Comparison of ENCODE assay signal across 9 cellular contexts in genomic region chr6:132780770-132781371, GRCh38. TPM values are rescaled to one million over a fixed set of nuclear protein-coding genes. Genes with fewer than 3 reads are reported as not detected.
DNase-seq lines count a peak whose midpoint lies in the region; ATAC-seq and TF ChIP-seq lines count a peak whose summit lies in the region.
"Had no signal": no experiment of that assay in that cellular context is flagged by ENCODE, and none has a peak within 500 bp of the region (broad histone marks: within the 10 kb centered on the region; RNA-seq: fewer than 3 reads in every experiment).

No MANE protein-coding gene starts in this region.

- H3K9me3 Mint-ChIP-seq in activated naive CD4-positive, alpha-beta T cell treated with anti-CD3 and anti-CD28 coated beads, Interleukin-2, amount 10 ng/mL, durations not matched to agents 7 days and 5 days: no peaks in the 10 kb centered on the region
- no peaks in the 10 kb centered on the region for H3K9me3 Mint-ChIP-seq in stimulated activated naive B cell treated with anti-CD40 and anti-IgM and Interleukin-4, amounts not matched to agents 10 μg/mL and 1 μg/mL and 100 μg/mL, for 72 hours

- H3K4me3 Mint-ChIP-seq in activated naive CD4-positive, alpha-beta T cell treated with anti-CD3 and anti-CD28 coated beads, Interleukin-2, amount 10 ng/mL, durations not matched to agents 7 days and 5 days: no peak overlapping the region
- no peak overlapping the region for H3K4me3 Mint-ChIP-seq in stimulated activated naive B cell treated with anti-CD40 and anti-IgM and Interleukin-4, amounts not matched to agents 10 μg/mL and 1 μg/mL and 100 μg/mL, for 72 hours

- CTCF ChIA-PET in activated naive CD4-positive, alpha-beta T cell treated with anti-CD3 and anti-CD28 coated beads, Interleukin-2, amount 10 ng/mL, durations not matched to agents 7 days and 5 days (lab: Charles Lee): interaction anchor here (2.8 kb wide), 1 partner anchor 111 kb away, joined by 10 read pairs; no protein-coding TSS in a partner anchor

- no peaks in the 10 kb centered on the region for H3K4me1 ChIP-seq in left lung

- DNase-seq in activated naive CD4-positive, alpha-beta T cell treated with anti-CD3 and anti-CD28 coated beads, Interleukin-2, amount 10 ng/mL, durations not matched to agents 7 days and 5 days: peak; percentile 25
- DNase-seq in activated naive CD4-positive, alpha-beta T cell (lab: John Stamatoyannopoulos, UW): no peak
- DNase-seq in MG63 (peak; percentile 4), dermis blood vessel endothelial cell (peak; percentile 32), left lung (no peak), posterior cingulate gyrus (no peak)
- DNase-seq in stimulated activated naive B cell treated with anti-CD40 and anti-IgM and Interleukin-4, amounts not matched to agents 10 μg/mL and 1 μg/mL and 100 μg/mL, for 72 hours: no peak
- no peak for DNase-seq in stimulated activated naive CD4-positive, alpha-beta T cell treated with Interleukin-2 at 50 U/mL for 16 hours (lab: John Stamatoyannopoulos, UW)
- DNase-seq: NCI-H345 had no signal

- intact Hi-C loops in left lung (cut with DNase I) (no loop called here), posterior cingulate gyrus (cut with DNase I) (no loop called here)

- no peaks in the 10 kb centered on the region for H3K4me1 Mint-ChIP-seq in activated naive CD4-positive, alpha-beta T cell treated with anti-CD3 and anti-CD28 coated beads, Interleukin-2, amount 10 ng/mL, durations not matched to agents 7 days and 5 days
- no peaks in the 10 kb centered on the region for H3K4me1 Mint-ChIP-seq in stimulated activated naive B cell treated with anti-CD40 and anti-IgM and Interleukin-4, amounts not matched to agents 10 μg/mL and 1 μg/mL and 100 μg/mL, for 72 hours

- no peak overlapping the region for H3K27ac ChIP-seq in left lung

- no peaks in the 10 kb centered on the region for H3K27me3 Mint-ChIP-seq in activated naive CD4-positive, alpha-beta T cell treated with anti-CD3 and anti-CD28 coated beads, Interleukin-2, amount 10 ng/mL, durations not matched to agents 7 days and 5 days
- no peaks in the 10 kb centered on the region for H3K27me3 Mint-ChIP-seq in stimulated activated naive B cell treated with anti-CD40 and anti-IgM and Interleukin-4, amounts not matched to agents 10 μg/mL and 1 μg/mL and 100 μg/mL, for 72 hours

- H3K9me3 ChIP-seq in MG63 (no peaks in the 10 kb centered on the region), left lung (no peaks in the 10 kb centered on the region)

- no peaks in the 10 kb centered on the region for H3K27me3 ChIP-seq in MG63
- no peaks in the 10 kb centered on the region for H3K27me3 ChIP-seq in left lung

- H3K36me3 ChIP-seq in MG63 (no peaks in the 10 kb centered on the region; the same call in 1 of the 2 replicates), left lung (peaks cover 0 to 20% of the 10 kb centered on the region in 2 donors)

- H3K4me3 ChIP-seq in MG63 (no peak overlapping the region), left lung (no peak overlapping the region)

- TF ChIP-seq CTCF in left lung (IDR thresholded peaks at IDR 0.05): peak in 1 of 2 donors; percentile 12

- no peak overlapping the region for H3K27ac Mint-ChIP-seq in activated naive CD4-positive, alpha-beta T cell treated with anti-CD3 and anti-CD28 coated beads, Interleukin-2, amount 10 ng/mL, durations not matched to agents 7 days and 5 days
- H3K27ac Mint-ChIP-seq in stimulated activated naive B cell treated with anti-CD40 and anti-IgM and Interleukin-4, amounts not matched to agents 10 μg/mL and 1 μg/mL and 100 μg/mL, for 72 hours: no peak overlapping the region

- ATAC-seq in stimulated activated naive B cell treated with anti-CD40 and anti-IgM and Interleukin-4, amounts not matched to agents 10 μg/mL and 1 μg/mL and 100 μg/mL, for 72 hours (replicated peaks): peak; percentile 57 to 63
- no peak for ATAC-seq in left lung

- H3K36me3 Mint-ChIP-seq in activated naive CD4-positive, alpha-beta T cell treated with anti-CD3 and anti-CD28 coated beads, Interleukin-2, amount 10 ng/mL, durations not matched to agents 7 days and 5 days: peaks cover 10% of the 10 kb centered on the region
- H3K36me3 Mint-ChIP-seq in stimulated activated naive B cell treated with anti-CD40 and anti-IgM and Interleukin-4, amounts not matched to agents 10 μg/mL and 1 μg/mL and 100 μg/mL, for 72 hours: peaks cover 21 to 26% of the 10 kb centered on the region in 2 donors

RNA-seq across cellular contexts. Expression of gene SLC18B1, which starts 17.6 kb away (rescaled TPM):
- 7.3 and 34.0 TPM in 2 replicates for total RNA-seq in MG63 (2014; rRNA removed; shearing (Covaris generic); ENCODE audit: low replicate concordance)
- total RNA-seq in dermis blood vessel endothelial cell: 7.7 and 11.2 TPM in 2 replicates
- 10 to 100 TPM; 10.8 to 15.0 TPM for total RNA-seq in left lung

RNA-seq across cellular contexts. Expression of gene VNN2, which starts 23.2 kb away (rescaled TPM):
- total RNA-seq in MG63 (2014; rRNA removed; shearing (Covaris generic); ENCODE audit: low replicate concordance): not detected in 2 replicates
- not detected in 2 replicates for total RNA-seq in dermis blood vessel endothelial cell
- total RNA-seq in left lung: 10 to 100 TPM in 1 of 2 donors, 1 to 10 TPM in 1; 4.0 to 58.8 TPM

RNA-seq across cellular contexts. Expression of gene RPS12, which starts 33.5 kb away (rescaled TPM):
- 1,680 and 1,976 TPM in 2 replicates for total RNA-seq in MG63 (2014; rRNA removed; shearing (Covaris generic); ENCODE audit: low replicate concordance)
- total RNA-seq in dermis blood vessel endothelial cell (836 and 1,354 TPM in 2 replicates), left lung (1,000 to 10,000 TPM; 1,016 to 1,304 TPM)

Comparison
In these comparisons a context has a peak if more than half of its experiments do, and no peak if none do; other contexts are left out.
1. DNase-seq: peak in activated naive CD4-positive, alpha-beta T cell treated with anti-CD3 and anti-CD28 coated beads, Interleukin-2, amount 10 ng/mL, durations not matched to agents 7 days and 5 days (single experiment), MG63 (single experiment) and dermis blood vessel endothelial cell (single experiment); none in activated naive CD4-positive, alpha-beta T cell (0 of 4), stimulated activated naive B cell treated with anti-CD40 and anti-IgM and Interleukin-4, amounts not matched to agents 10 μg/mL and 1 μg/mL and 100 μg/mL, for 72 hours (single experiment), left lung (0 of 2), posterior cingulate gyrus (0 of 10) and stimulated activated naive CD4-positive, alpha-beta T cell treated with Interleukin-2 at 50 U/mL for 16 hours (single experiment).